In the genomic region with DNA sequence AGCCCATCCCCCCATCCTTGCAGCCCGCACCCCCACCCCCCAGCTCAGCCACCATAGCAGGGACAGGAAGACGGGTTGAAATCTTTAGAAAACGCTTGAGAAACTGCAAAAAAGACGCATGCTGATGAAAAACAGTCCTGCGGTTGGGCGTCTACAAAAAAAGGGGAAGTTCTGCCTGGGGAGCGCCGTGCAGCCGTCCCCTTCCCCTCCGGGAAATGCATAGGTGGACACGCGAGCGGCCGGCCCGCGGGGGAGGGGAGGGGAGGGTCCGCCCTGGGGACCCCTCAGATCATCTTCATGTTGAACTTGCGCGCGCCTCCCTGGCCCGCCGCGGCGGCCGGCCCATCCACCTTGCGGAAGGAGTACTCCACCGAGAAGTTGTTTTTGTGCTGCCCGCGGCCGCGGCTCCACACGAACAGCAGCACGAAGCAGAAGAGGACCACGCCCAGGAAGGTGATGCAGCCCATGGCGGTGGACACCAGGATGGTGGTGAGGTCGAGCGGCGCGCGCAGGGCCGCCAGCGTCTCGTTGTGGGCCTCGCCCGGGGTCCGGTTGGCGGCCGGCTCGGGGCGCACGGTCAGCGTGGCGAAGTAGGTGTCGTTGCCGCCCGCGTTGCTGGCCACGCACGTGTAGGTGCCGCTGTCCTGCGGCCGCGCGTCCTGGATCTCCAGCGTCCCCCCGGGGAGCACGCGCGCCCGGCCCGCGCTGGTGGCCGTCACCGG, we compare ENCODE assay signal across 9 cellular contexts. TPM values are rescaled to one million over a fixed set of nuclear protein-coding genes. Genes with fewer than 3 reads are reported as not detected.
DNase-seq lines count a peak whose midpoint lies in the region; ATAC-seq and TF ChIP-seq lines count a peak whose summit lies in the region.
"Had no signal": no experiment of that assay in that cellular context is flagged by ENCODE, and none has a peak within 500 bp of the region (broad histone marks: within the 10 kb centered on the region; RNA-seq: fewer than 3 reads in every experiment).

No MANE protein-coding gene starts in this region.

- TF ChIP-seq CTCF in gastrocnemius medialis (IDR thresholded peaks at IDR 0.05 in 4 of 5, conservative IDR thresholded peaks at IDR 0.05 in 1 of 5): no peak

- no peaks in the 10 kb centered on the region for H3K9me3 Mint-ChIP-seq in CD8-positive, alpha-beta memory T cell
- H3K9me3 Mint-ChIP-seq in activated CD4-positive, alpha-beta T cell treated with anti-CD3 and anti-CD28 coated beads, Interleukin-2, amount 10 ng/mL, durations not matched to agents 24 days and 14 days: no peaks in the 10 kb centered on the region

- H3K9me3 ChIP-seq in CD8-positive, alpha-beta memory T cell (ENCODE audit: low read length): no peaks in the 10 kb centered on the region
- H3K9me3 ChIP-seq in HUES6 (ENCODE audit: control insufficient read depth, insufficient read depth, low read depth, low read length): no peaks in the 10 kb centered on the region
- H3K9me3 ChIP-seq in gastrocnemius medialis: no peaks in the 10 kb centered on the region
- H3K9me3 ChIP-seq: thyroid gland had no signal

- DNase-seq in CD8-positive, alpha-beta memory T cell: peak in 3 of 5 donors; percentile 59 to 79 (median 68)
- peak; percentile 92 for DNase-seq in activated CD4-positive, alpha-beta T cell treated with anti-CD3 and anti-CD28 coated beads, Interleukin-2, amount 10 ng/mL, durations not matched to agents 24 days and 14 days
- DNase-seq in germinal center (ENCODE audit: low spot score) (peak; percentile 78), gastrocnemius medialis (no peak)
- no peak for DNase-seq in NK-92 treated with Interleukin-12 subunit alpha and Interleukin-12 subunit beta, amount 100 ng/mL, for 24 hours (lab: John Stamatoyannopoulos, UW)

- H3K4me1 ChIP-seq in CD8-positive, alpha-beta memory T cell (ENCODE audit: insufficient read depth, low read length): peaks cover 18% of the 10 kb centered on the region
- peaks cover 12% of the 10 kb centered on the region for H3K4me1 ChIP-seq in HUES6 (ENCODE audit: control insufficient read depth, insufficient read depth, low read length)
- peaks cover 11 to 26% of the 10 kb centered on the region in 2 donors for H3K4me1 ChIP-seq in gastrocnemius medialis

- POLR2A ChIA-PET in CD8-positive, alpha-beta memory T cell (lab: Charles Lee): interaction anchor here (0.6 to 1.8 kb wide), 9 partner anchors 8 to 54 kb away, joined by 3 to 11 read pairs (median 5); partner anchors contain the start of gene PEAK3

- in situ Hi-C loops in gastrocnemius medialis (cut with MboI; ENCODE audit: low sequenced_read_pairs in 4 of 4): loop anchor here (25.0 kb wide), 1 partner anchor 97 kb away; no protein-coding TSS in a partner anchor

- peaks cover 0 to 16% (median 0%) of the 10 kb centered on the region in 3 donors for H3K36me3 Mint-ChIP-seq in CD8-positive, alpha-beta memory T cell
- H3K36me3 Mint-ChIP-seq in activated CD4-positive, alpha-beta T cell treated with anti-CD3 and anti-CD28 coated beads, Interleukin-2, amount 10 ng/mL, durations not matched to agents 24 days and 14 days (ENCODE audit: low read depth): peaks cover 13% of the 10 kb centered on the region

- no peaks in the 10 kb centered on the region for H3K36me3 ChIP-seq in CD8-positive, alpha-beta memory T cell (ENCODE audit: insufficient read depth, low read length)
- H3K36me3 ChIP-seq in HUES6 (ENCODE audit: control insufficient read depth, insufficient read depth, low read length) (no peaks in the 10 kb centered on the region), gastrocnemius medialis (no peaks in the 10 kb centered on the region)
- H3K36me3 ChIP-seq: thyroid gland had no signal

- CTCF ChIA-PET in CD8-positive, alpha-beta memory T cell (lab: Charles Lee): interaction anchor here (1.5 to 2.9 kb wide), 4 partner anchors 11 to 25 kb away, joined by 4 to 33 read pairs (median 6); no protein-coding TSS in a partner anchor

- peak overlapping the region; percentile 36 for H3K27ac ChIP-seq in CD8-positive, alpha-beta memory T cell (ENCODE audit: low read depth, low read length)
- H3K27ac ChIP-seq in HUES6 (ENCODE audit: low read depth, low read length): no peak overlapping the region
- H3K27ac ChIP-seq in gastrocnemius medialis: no peak overlapping the region
- H3K27ac ChIP-seq: thyroid gland had no signal

- H3K9ac ChIP-seq in HUES6 (ENCODE audit: low read length): no peak overlapping the region

- peak overlapping the region; percentile 86 to 95 (median 89) for H3K4me3 Mint-ChIP-seq in CD8-positive, alpha-beta memory T cell
- peak overlapping the region; percentile 85 for H3K4me3 Mint-ChIP-seq in activated CD4-positive, alpha-beta T cell treated with anti-CD3 and anti-CD28 coated beads, Interleukin-2, amount 10 ng/mL, durations not matched to agents 24 days and 14 days

- TF ChIP-seq POLR2A in gastrocnemius medialis (IDR thresholded peaks at IDR 0.05): no peak

- ATAC-seq in gastrocnemius medialis: no peak
- ATAC-seq in HG03025 (IDR thresholded peaks at IDR 0.05; ENCODE audit: low FRiP score, unreplicated experiment): no peak
- no peak for ATAC-seq in HG02852 (IDR thresholded peaks at IDR 0.05; ENCODE audit: unreplicated experiment)

- H3K27me3 Mint-ChIP-seq in CD8-positive, alpha-beta memory T cell: peaks cover 0 to 12% of the 10 kb centered on the region in 2 donors
- H3K27me3 Mint-ChIP-seq in activated CD4-positive, alpha-beta T cell treated with anti-CD3 and anti-CD28 coated beads, Interleukin-2, amount 10 ng/mL, durations not matched to agents 24 days and 14 days: no peaks in the 10 kb centered on the region

- intact Hi-C loops in activated CD4-positive, alpha-beta T cell treated with anti-CD3 and anti-CD28 coated beads, Interleukin-2, amount 10 ng/mL, durations not matched to agents 24 days and 14 days (cut with micrococcal nuclease): loop anchor here (5.0 kb wide), 1 partner anchor 37 kb away; the partner anchor contains the start of genes LSM7 and SPPL2B
- intact Hi-C loops in gastrocnemius medialis (cut with DNase I; ENCODE audit: low total_unique reads): no loop called here

- no peaks in the 10 kb centered on the region for H3K27me3 ChIP-seq in CD8-positive, alpha-beta memory T cell (ENCODE audit: insufficient read depth, low read length, poor library complexity, severe bottlenecking)
- H3K27me3 ChIP-seq in HUES6 (ENCODE audit: control insufficient read depth, insufficient read depth, low read length) (peaks cover 93% of the 10 kb centered on the region), gastrocnemius medialis (peaks cover 47 to 58% (median 51%) of the 10 kb centered on the region in 3 donors)

- H3K27ac Mint-ChIP-seq in CD8-positive, alpha-beta memory T cell: peak overlapping the region in 6 of 8 donors; percentile 58 to 83 (median 73)
- peak overlapping the region; percentile 90 for H3K27ac Mint-ChIP-seq in activated CD4-positive, alpha-beta T cell treated with anti-CD3 and anti-CD28 coated beads, Interleukin-2, amount 10 ng/mL, durations not matched to agents 24 days and 14 days

- H3K4me3 ChIP-seq in CD8-positive, alpha-beta memory T cell (ENCODE audit: low read length): peak overlapping the region; percentile 81
- H3K4me3 ChIP-seq in HUES6 (ENCODE audit: low read depth, low read length) (peak overlapping the region; percentile 52), gastrocnemius medialis (peak overlapping the region; percentile 5 to 36 (median 36))

- H3K4me1 Mint-ChIP-seq in CD8-positive, alpha-beta memory T cell: peaks cover 16 to 41% (median 21%) of the 10 kb centered on the region in 3 donors
- peaks cover 23% of the 10 kb centered on the region for H3K4me1 Mint-ChIP-seq in activated CD4-positive, alpha-beta T cell treated with anti-CD3 and anti-CD28 coated beads, Interleukin-2, amount 10 ng/mL, durations not matched to agents 24 days and 14 days

RNA-seq across cellular contexts. Expression of gene PEAK3, which starts 7.9 kb away (rescaled TPM):
- total RNA-seq in CD8-positive, alpha-beta memory T cell: not detected
- 0.79 TPM for polyA plus RNA-seq in CD8-positive, alpha-beta memory T cell
- total RNA-seq in activated CD4-positive, alpha-beta T cell treated with anti-CD3 and anti-CD28 coated beads, Interleukin-2, amount 10 ng/mL, durations not matched to agents 24 days and 14 days: 0.09 TPM in 1 of 2 replicates, not detected in the other
- under 1 TPM in 1 of 4 donors, not detected in 3; 0.11 TPM for total RNA-seq in gastrocnemius medialis

RNA-seq across cellular contexts. Expression of gene LINGO3, which starts 18.1 kb away (rescaled TPM):
- under 1 TPM; 0.09 to 0.15 TPM for total RNA-seq in CD8-positive, alpha-beta memory T cell
- polyA plus RNA-seq in CD8-positive, alpha-beta memory T cell: 9.2 TPM
- 0.09 and 0.26 TPM in 2 replicates for total RNA-seq in activated CD4-positive, alpha-beta T cell treated with anti-CD3 and anti-CD28 coated beads, Interleukin-2, amount 10 ng/mL, durations not matched to agents 24 days and 14 days
- total RNA-seq in gastrocnemius medialis: not detected

RNA-seq across cellular contexts. Expression of gene JSRP1, which starts 33.7 kb away (rescaled TPM):
- total RNA-seq in CD8-positive, alpha-beta memory T cell: 1 to 10 TPM in 1 of 2 experiments, under 1 TPM in 1; 0.73 to 1.0 TPM
- 0.91 TPM for polyA plus RNA-seq in CD8-positive, alpha-beta memory T cell
- 0.40 and 0.91 TPM in 2 replicates for total RNA-seq in activated CD4-positive, alpha-beta T cell treated with anti-CD3 and anti-CD28 coated beads, Interleukin-2, amount 10 ng/mL, durations not matched to agents 24 days and 14 days
- total RNA-seq in gastrocnemius medialis: 100 to 1,000 TPM; 152 to 383 (median 303) TPM
- total RNA-seq: thyroid gland had no signal

RNA-seq across cellular contexts. Expression of gene LSM7, which starts 38.5 kb away (rescaled TPM):
- total RNA-seq in CD8-positive, alpha-beta memory T cell: 100 to 1,000 TPM; 163 to 168 TPM
- polyA plus RNA-seq in CD8-positive, alpha-beta memory T cell: 162 TPM
- 190 and 192 TPM in 2 replicates for total RNA-seq in activated CD4-positive, alpha-beta T cell treated with anti-CD3 and anti-CD28 coated beads, Interleukin-2, amount 10 ng/mL, durations not matched to agents 24 days and 14 days
- 100 to 1,000 TPM in 1 of 4 donors, 10 to 100 TPM in 3; 70.0 to 109 (median 77.5) TPM for total RNA-seq in gastrocnemius medialis

RNA-seq across cellular contexts. Expression of gene SPPL2B, which starts 38.6 kb away (rescaled TPM):
- 10 to 100 TPM; 39.0 to 41.4 TPM for total RNA-seq in CD8-positive, alpha-beta memory T cell
- polyA plus RNA-seq in CD8-positive, alpha-beta memory T cell: 8.4 TPM
- 69.7 and 69.8 TPM in 2 replicates for total RNA-seq in activated CD4-positive, alpha-beta T cell treated with anti-CD3 and anti-CD28 coated beads, Interleukin-2, amount 10 ng/mL, durations not matched to agents 24 days and 14 days
- total RNA-seq in gastrocnemius medialis: 10 to 100 TPM; 18.1 to 27.7 (median 23.2) TPM

Comparison
In these comparisons a context has a peak if more than half of its experiments do, and no peak if none do; other contexts are left out.
1. DNase-seq: peak in CD8-positive, alpha-beta memory T cell (3 of 5), activated CD4-positive, alpha-beta T cell treated with anti-CD3 and anti-CD28 coated beads, Interleukin-2, amount 10 ng/mL, durations not matched to agents 24 days and 14 days (single experiment) and germinal center (single experiment); none in gastrocnemius medialis (0 of 2) and NK-92 treated with Interleukin-12 subunit alpha and Interleukin-12 subunit beta, amount 100 ng/mL, for 24 hours (single experiment).
2. RNA of gene JSRP1, which starts 33.7 kb away (total RNA-seq): 152 to 383 TPM in gastrocnemius medialis; 0.73 to 1.0 TPM in CD8-positive, alpha-beta memory T cell and 0.40 to 0.91 TPM in activated CD4-positive, alpha-beta T cell treated with anti-CD3 and anti-CD28 coated beads, Interleukin-2, amount 10 ng/mL, durations not matched to agents 24 days and 14 days; every median in the first group is over 10 times any median in the second.
3. Peak in every context shown above with its lines, with median percentiles within 50 percentile points of each other: H3K4me3 ChIP-seq.